9 cellular contexts compared by ENCODE assay signal in the genomic region with DNA sequence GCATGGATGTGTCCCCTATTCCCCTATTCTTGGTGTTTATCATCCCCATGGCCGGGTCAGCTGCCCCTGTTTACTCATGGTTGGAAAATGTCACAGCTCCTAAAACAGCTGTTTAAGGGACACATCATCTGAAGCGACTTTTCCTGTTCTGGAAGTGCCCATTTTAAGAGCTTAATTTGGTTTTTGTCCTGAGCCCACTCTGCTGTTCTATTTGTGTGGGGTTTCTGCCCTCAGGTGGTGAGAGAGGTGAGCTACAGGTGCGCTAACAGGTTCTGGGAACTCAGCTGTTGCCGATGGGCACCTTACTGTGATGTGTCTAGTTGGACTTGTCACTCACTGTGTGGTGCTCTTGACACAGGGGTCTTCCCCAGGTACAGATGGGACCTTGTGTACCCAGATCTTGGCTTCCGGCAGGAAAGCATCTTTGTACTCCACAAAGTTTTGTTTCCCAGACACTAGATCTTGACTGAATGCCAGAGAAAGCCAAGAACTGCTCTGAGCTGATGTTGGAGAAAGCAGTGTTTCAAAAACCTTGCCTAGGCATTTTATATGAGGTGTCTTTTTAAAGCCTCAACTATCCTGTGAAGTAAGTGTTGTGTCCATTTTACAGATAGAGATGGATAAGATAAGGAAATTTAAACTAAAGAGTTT. TPM values are rescaled to one million over a fixed set of nuclear protein-coding genes. Genes with fewer than 3 reads are reported as not detected.
A peak's percentile ranks its signal among the peaks of the same experiment; 100 is the strongest.
DNase-seq lines count a peak whose midpoint lies in the region; ATAC-seq and TF ChIP-seq lines count a peak whose summit lies in the region.
"Had no signal": no experiment of that assay in that cellular context is flagged by ENCODE, and none has a peak within 500 bp of the region (broad histone marks: within the 10 kb centered on the region; RNA-seq: fewer than 3 reads in every experiment).

No MANE protein-coding gene starts in this region.

- no peak overlapping the region for H3K27ac Mint-ChIP-seq in activated T-cell treated with anti-CD3 and anti-CD28 coated beads, Interleukin-2, amount 50 U/mL, for 24 hours
- H3K27ac Mint-ChIP-seq in stimulated activated effector memory CD8-positive, alpha-beta T cell treated with anti-CD3 and anti-CD28 coated beads, Interleukin-12 subunit alpha, Interleukin-12 subunit beta, amount 100 ng/mL, for 72 hours, result no peak overlapping the region
- H3K27ac Mint-ChIP-seq: activated naive CD8-positive, alpha-beta T cell had no signal

- no peak overlapping the region for H3K4me2 ChIP-seq in Loucy (ENCODE audit: low read depth, low read length, poor library complexity, severe bottlenecking)

- H4K20me1 ChIP-seq in Loucy (ENCODE audit: insufficient read depth, low read length, poor library complexity, severe bottlenecking), result no peaks in the 10 kb centered on the region

- no peaks in the 10 kb centered on the region for H3K79me2 ChIP-seq in Loucy (ENCODE audit: insufficient read depth, low read length)

- peak; percentile 11 for DNase-seq in activated T-cell treated with anti-CD3 and anti-CD28 coated beads for 24 hours (ENCODE audit: low read depth)
- no peak for DNase-seq in activated T-cell treated with anti-CD3 and anti-CD28 coated beads, Interleukin-2, amount 50 U/mL, for 24 hours
- DNase-seq in WERI-Rb-1, result peak; percentile 78
- peak; percentile 56 for DNase-seq in iPS-NIHi11 (ENCODE audit: low spot score)
- no peak for DNase-seq in thoracic aorta (ENCODE audit: low spot score)
- DNase-seq in stimulated activated effector memory CD8-positive, alpha-beta T cell treated with anti-CD3 and anti-CD28 coated beads, Interleukin-12 subunit alpha, Interleukin-12 subunit beta, amount 100 ng/mL, for 72 hours (ENCODE audit: low spot score in 2 of 2), result no peak
- DNase-seq in activated CD8-positive, alpha-beta memory T cell treated with anti-CD3 and anti-CD28 coated beads for 24 hours, result no peak

- H2AFZ ChIP-seq in Loucy (ENCODE audit: low read length), result no peak overlapping the region

- no peak overlapping the region for H3K9ac ChIP-seq in Loucy (ENCODE audit: low read depth, low read length, poor library complexity, severe bottlenecking)

- H3K4me1 ChIP-seq in Loucy (ENCODE audit: insufficient read depth, low read length, poor library complexity, severe bottlenecking), result peaks cover 5% of the 10 kb centered on the region
- H3K4me1 ChIP-seq in thoracic aorta (ENCODE audit: control insufficient read depth in 1 of 2, low read depth in 2 of 2), result peaks cover 0 to 13% of the 10 kb centered on the region in 2 donors

- ATAC-seq in thoracic aorta (ENCODE audit: insufficient number of reproducible peaks, low FRiP score, low read depth), result no peak
- ATAC-seq in stimulated activated effector memory CD8-positive, alpha-beta T cell treated with anti-CD3 and anti-CD28 coated beads, Interleukin-12 subunit alpha, Interleukin-12 subunit beta, amount 100 ng/mL, for 72 hours, result no peak

- H3K4me3 ChIP-seq in Loucy (ENCODE audit: low read length, poor library complexity, severe bottlenecking) (no peak overlapping the region), WERI-Rb-1 (ENCODE audit: low read depth, low read length) (no peak overlapping the region), thoracic aorta (no peak overlapping the region)

- H3K36me3 Mint-ChIP-seq in activated T-cell treated with anti-CD3 and anti-CD28 coated beads, Interleukin-2, amount 50 U/mL, for 24 hours (ENCODE audit: low read depth), result no peaks in the 10 kb centered on the region
- H3K36me3 Mint-ChIP-seq in stimulated activated effector memory CD8-positive, alpha-beta T cell treated with anti-CD3 and anti-CD28 coated beads, Interleukin-12 subunit alpha, Interleukin-12 subunit beta, amount 100 ng/mL, for 72 hours, result peaks cover 6% of the 10 kb centered on the region
- H3K36me3 Mint-ChIP-seq: activated naive CD8-positive, alpha-beta T cell had no signal

- H3K27me3 Mint-ChIP-seq in activated T-cell treated with anti-CD3 and anti-CD28 coated beads, Interleukin-2, amount 50 U/mL, for 24 hours, result peaks cover 76% of the 10 kb centered on the region

- no peak overlapping the region for H3K4me3 Mint-ChIP-seq in activated T-cell treated with anti-CD3 and anti-CD28 coated beads, Interleukin-2, amount 50 U/mL, for 24 hours
- no peak overlapping the region for H3K4me3 Mint-ChIP-seq in stimulated activated effector memory CD8-positive, alpha-beta T cell treated with anti-CD3 and anti-CD28 coated beads, Interleukin-12 subunit alpha, Interleukin-12 subunit beta, amount 100 ng/mL, for 72 hours
- H3K4me3 Mint-ChIP-seq: activated naive CD8-positive, alpha-beta T cell had no signal

- H3K27me3 ChIP-seq in Loucy (ENCODE audit: insufficient read depth, low read length, poor library complexity, severe bottlenecking) (no peaks in the 10 kb centered on the region), WERI-Rb-1 (ENCODE audit: insufficient read depth, low read depth, severe bottlenecking) (peaks cover 43% of the 10 kb centered on the region), thoracic aorta (replicated peaks; ENCODE audit: insufficient read depth) (no peaks in the 10 kb centered on the region)

- H3F3A ChIP-seq in Loucy (ENCODE audit: low read depth), result no peaks in the 10 kb centered on the region

- peak; percentile 82 for TF ChIP-seq CTCF in Loucy (conservative IDR thresholded peaks at IDR 0.05; ENCODE audit: low read length)
- TF ChIP-seq CTCF in WERI-Rb-1 (IDR thresholded peaks at IDR 0.05; ENCODE audit: low read depth, low read length), result peak; percentile 97
- TF ChIP-seq CTCF in thoracic aorta (IDR thresholded peaks at IDR 0.05), result peak; percentile 31

- H3K9me3 Mint-ChIP-seq in activated T-cell treated with anti-CD3 and anti-CD28 coated beads, Interleukin-2, amount 50 U/mL, for 24 hours, result no peaks in the 10 kb centered on the region
- H3K9me3 Mint-ChIP-seq in stimulated activated effector memory CD8-positive, alpha-beta T cell treated with anti-CD3 and anti-CD28 coated beads, Interleukin-12 subunit alpha, Interleukin-12 subunit beta, amount 100 ng/mL, for 72 hours, result no peaks in the 10 kb centered on the region

- H3K36me3 ChIP-seq in Loucy (ENCODE audit: insufficient read depth, low read length), result no peaks in the 10 kb centered on the region
- no peaks in the 10 kb centered on the region for H3K36me3 ChIP-seq in WERI-Rb-1
- H3K36me3 ChIP-seq in thoracic aorta, result no peaks in the 10 kb centered on the region

- no peaks in the 10 kb centered on the region for H3K9me2 ChIP-seq in Loucy (replicated peaks; ENCODE audit: low read depth, low read length)

- H3K9me3 ChIP-seq in Loucy (ENCODE audit: insufficient read depth, low read depth, low read length) (no peaks in the 10 kb centered on the region), WERI-Rb-1 (ENCODE audit: severe bottlenecking) (no peaks in the 10 kb centered on the region), thoracic aorta (no peaks in the 10 kb centered on the region)

- peaks cover 11% of the 10 kb centered on the region for H3K4me1 Mint-ChIP-seq in activated T-cell treated with anti-CD3 and anti-CD28 coated beads, Interleukin-2, amount 50 U/mL, for 24 hours (ENCODE audit: low read depth)
- peaks cover 10% of the 10 kb centered on the region for H3K4me1 Mint-ChIP-seq in stimulated activated effector memory CD8-positive, alpha-beta T cell treated with anti-CD3 and anti-CD28 coated beads, Interleukin-12 subunit alpha, Interleukin-12 subunit beta, amount 100 ng/mL, for 72 hours

- H3K27ac ChIP-seq in WERI-Rb-1 (no peak overlapping the region), thoracic aorta (no peak overlapping the region)

RNA-seq across cellular contexts. Expression of gene CD1D, which starts 59.0 kb away (rescaled TPM):
- 1 to 10 TPM; 1.9 to 2.4 TPM for total RNA-seq in thoracic aorta

Comparison
In these comparisons a context has a peak if more than half of its experiments do, and no peak if none do; other contexts are left out.
1. DNase-seq: peak in activated T-cell treated with anti-CD3 and anti-CD28 coated beads for 24 hours (single experiment), WERI-Rb-1 (single experiment) and iPS-NIHi11 (single experiment); none in activated T-cell treated with anti-CD3 and anti-CD28 coated beads, Interleukin-2, amount 50 U/mL, for 24 hours (single experiment), thoracic aorta (single experiment), stimulated activated effector memory CD8-positive, alpha-beta T cell treated with anti-CD3 and anti-CD28 coated beads, Interleukin-12 subunit alpha, Interleukin-12 subunit beta, amount 100 ng/mL, for 72 hours (0 of 2) and activated CD8-positive, alpha-beta memory T cell treated with anti-CD3 and anti-CD28 coated beads for 24 hours (single experiment).
2. CTCF ChIP-seq: peak in every context shown above with its lines; median percentile 97 in WERI-Rb-1; 82 in Loucy; 31 in thoracic aorta.